Comparison of ENCODE assay signal across 8 cellular contexts in genomic region chr1:204090132-204090531, GRCh38. TPM values are rescaled to one million over a fixed set of nuclear protein-coding genes. Genes with fewer than 3 reads are reported as not detected.
DNase-seq lines count a peak whose midpoint lies in the region; ATAC-seq and TF ChIP-seq lines count a peak whose summit lies in the region.
"Not testable (repeated sequence)": the region's sequence is repeated elsewhere in the genome, so short reads cannot be mapped to it uniquely, and the experiment has no call there.

No MANE protein-coding gene starts in this region.

- WGBS in gastroesophageal sphincter (ENCODE audit: low coverage in 1 of 2), 2 donors, result 76% methylated on average over 3 of the region's 3 CpGs; no CpG with 5 or more reads in 1 of the 2 donors
- 90 to 96% methylated on average over 3 of the region's 3 CpGs for WGBS in thyroid gland, 2 donors

- not testable (repeated sequence) for H2AFZ ChIP-seq in parathyroid adenoma

- H3K27me3 Mint-ChIP-seq in T-helper 17 cell, result peaks cover 13% of the 10 kb centered on the region

- ATAC-seq in T-helper 17 cell, gastroesophageal sphincter: not testable (repeated sequence)

- not testable (repeated sequence) for TF ChIP-seq CTCF in breast epithelium (IDR thresholded peaks at IDR 0.05); gastroesophageal sphincter (IDR thresholded peaks at IDR 0.05); parathyroid adenoma (IDR thresholded peaks at IDR 0.05); thyroid gland (IDR thresholded peaks at IDR 0.05); vagina (IDR thresholded peaks at IDR 0.05)

- not testable (repeated sequence) for H3K9me3 ChIP-seq in T-helper 17 cell (ENCODE audit: control insufficient read depth, low read length, poor library complexity, severe bottlenecking); breast epithelium; gastroesophageal sphincter; mucosa of rectum (ENCODE audit: control insufficient read depth in 2 of 2, low read length in 2 of 2); parathyroid adenoma (ENCODE audit: control insufficient read depth, low read length); skeletal muscle tissue (ENCODE audit: control insufficient read depth in 3 of 3, low read length in 3 of 3); thyroid gland; vagina

- H3K4me1 ChIP-seq in breast epithelium (peaks cover 21 to 28% of the 10 kb centered on the region in 2 donors), gastroesophageal sphincter (peaks cover 0 to 98% (median 20%) of the 10 kb centered on the region in 3 donors), mucosa of rectum (ENCODE audit: control insufficient read depth in 2 of 2, insufficient read depth in 2 of 2, low read length in 2 of 2) (peaks cover 43 to 53% of the 10 kb centered on the region in 2 donors), parathyroid adenoma (peaks cover 47% of the 10 kb centered on the region), skeletal muscle tissue (ENCODE audit: control insufficient read depth in 3 of 3, insufficient read depth in 3 of 3, low read length in 3 of 3) (peaks cover 54 to 67% (median 64%) of the 10 kb centered on the region in 3 donors), thyroid gland (peaks cover 38 to 86% of the 10 kb centered on the region in 2 donors), vagina (peaks cover 97% of the 10 kb centered on the region)

- H3K4me3 Mint-ChIP-seq in T-helper 17 cell, result not testable (repeated sequence)

- H3K79me2 ChIP-seq in parathyroid adenoma, result peaks cover 29% of the 10 kb centered on the region

- H3K27ac ChIP-seq in breast epithelium (peak overlapping the region; percentile 92 to 95), gastroesophageal sphincter (peak overlapping the region in 3 of 4 donors; percentile 76 to 82 (median 82)), mucosa of rectum (ENCODE audit: low read depth in 2 of 2, low read length in 2 of 2) (peak overlapping the region; percentile 75 to 88), parathyroid adenoma (peak overlapping the region; percentile 96), skeletal muscle tissue (ENCODE audit: low read depth, low read length) (peak overlapping the region; percentile 81), thyroid gland (peak overlapping the region in 2 of 3 donors; percentile 59 to 92), vagina (peak overlapping the region; percentile 92)

- not testable (repeated sequence) for DNase-seq in T-helper 17 cell; breast epithelium (ENCODE audit: low spot score in 2 of 2); thyroid gland; vagina (ENCODE audit: extremely low spot score in 2 of 2)

- H3K27me3 ChIP-seq in breast epithelium; gastroesophageal sphincter; mucosa of rectum (ENCODE audit: control insufficient read depth in 2 of 2, insufficient read depth in 2 of 2, low read length in 2 of 2); parathyroid adenoma (ENCODE audit: control insufficient read depth, insufficient read depth, low read length); skeletal muscle tissue (ENCODE audit: control insufficient read depth in 3 of 3, insufficient read depth in 3 of 3, low read length in 3 of 3); thyroid gland; vagina: not testable (repeated sequence)

- H3K4me3 ChIP-seq in breast epithelium; gastroesophageal sphincter; mucosa of rectum (ENCODE audit: low read length in 2 of 2); thyroid gland (replicated peaks in 1 of 3): not testable (repeated sequence)
- H3K4me3 ChIP-seq in parathyroid adenoma (ENCODE audit: low read depth, low read length), result peak overlapping the region; percentile 17
- H3K4me3 ChIP-seq in skeletal muscle tissue (ENCODE audit: low read length in 3 of 3), result peak overlapping the region in 1 of 3 donors; percentile 4
- peak overlapping the region in 1 of 2 donors; percentile 41 for H3K4me3 ChIP-seq in vagina

- not testable (repeated sequence) for TF ChIP-seq EP300 in gastroesophageal sphincter (IDR thresholded peaks at IDR 0.05)

- H3K36me3 ChIP-seq in breast epithelium; gastroesophageal sphincter; mucosa of rectum (ENCODE audit: control insufficient read depth in 2 of 2, insufficient read depth in 2 of 2, low read length in 2 of 2); parathyroid adenoma (ENCODE audit: control insufficient read depth, insufficient read depth, low read length); skeletal muscle tissue (ENCODE audit: control insufficient read depth in 3 of 3, insufficient read depth in 3 of 3, low read length in 3 of 3); thyroid gland; vagina: not testable (repeated sequence)

- not testable (repeated sequence) for TF ChIP-seq POLR2A in breast epithelium (IDR thresholded peaks at IDR 0.05); gastroesophageal sphincter (IDR thresholded peaks at IDR 0.05); thyroid gland (IDR thresholded peaks at IDR 0.05); vagina (IDR thresholded peaks at IDR 0.05)

- intact Hi-C loops in breast epithelium (cut with DNase I; ENCODE audit: low total_unique reads); thyroid gland (cut with DNase I); vagina (cut with DNase I): not testable (repeated sequence)

- peaks cover 12% of the 10 kb centered on the region for H3K4me1 Mint-ChIP-seq in T-helper 17 cell

- not testable (repeated sequence) for H3K36me3 Mint-ChIP-seq in T-helper 17 cell (ENCODE audit: low read depth)

- peak overlapping the region in 1 of 2 donors; percentile 51 for H3K9ac ChIP-seq in mucosa of rectum (ENCODE audit: low read depth in 1 of 2, low read length in 2 of 2)
- H3K9ac ChIP-seq in parathyroid adenoma; skeletal muscle tissue (ENCODE audit: low read depth in 1 of 3, low read length in 3 of 3): not testable (repeated sequence)

- H3K4me2 ChIP-seq in parathyroid adenoma (ENCODE audit: low read length), result peak overlapping the region; percentile 56

- H3K27ac Mint-ChIP-seq in T-helper 17 cell, result peak overlapping the region; percentile 39

RNA-seq across cellular contexts. Expression of gene SOX13, which starts 17.2 kb away (rescaled TPM):
- total RNA-seq in T-helper 17 cell (1 to 10 TPM; 1.3 to 6.3 TPM), breast epithelium (10 to 100 TPM; 22.9 to 34.7 (median 31.9) TPM), gastroesophageal sphincter (10 to 100 TPM; 15.3 to 20.4 (median 17.3) TPM), skeletal muscle tissue (4.7 TPM), thyroid gland (10 to 100 TPM; 19.4 to 29.3 (median 20.8) TPM), vagina (41.0 TPM)
